ENCODE assay signal across 8 cellular contexts in genomic region chr17:68205251-68205807, GRCh38. TPM values are rescaled to one million over a fixed set of nuclear protein-coding genes. Genes with fewer than 3 reads are reported as not detected.
DNase-seq lines count a peak whose midpoint lies in the region; ATAC-seq and TF ChIP-seq lines count a peak whose summit lies in the region.

No MANE protein-coding gene starts in this region.

- H3K27ac ChIP-seq in IMR-90 (ENCODE audit: insufficient read depth, low read length) (peak overlapping the region; percentile 91), PC-9 (no peak overlapping the region)

- TF ChIP-seq RAD21 in IMR-90 (IDR thresholded peaks at IDR 0.05; ENCODE audit: low read length): peak; percentile 46

- ATAC-seq in GM21529 (IDR thresholded peaks at IDR 0.05; ENCODE audit: unreplicated experiment) (peak; percentile 86), IMR-90 (ENCODE audit: low read depth) (peak; percentile 90)
- peak; percentile 94 for ATAC-seq in natural killer cell treated with Interleukin-12 subunit alpha and Interleukin-12 subunit beta and Interleukin-15 and Interleukin-18, amount 100 ng/mL, for 72 hours
- peak; percentile 91 for ATAC-seq in stimulated activated naive CD8-positive, alpha-beta T cell treated with anti-CD3 and anti-CD28 coated beads, Interleukin-15, Interleukin-2, amounts not matched to agents 100 U/mL and 50 U/mL, for 24 hours

- H3F3A ChIP-seq in PC-9 (ENCODE audit: insufficient read depth, low read depth): peaks cover 7% of the 10 kb centered on the region; the same call in 1 of the 2 replicates

- H2BK5ac ChIP-seq in IMR-90 (ENCODE audit: low read depth, low read length, poor library complexity, severe bottlenecking): no peak overlapping the region

- H3K27me3 ChIP-seq in IMR-90 (ENCODE audit: control insufficient read depth, insufficient read depth, low read length): peaks cover 8% of the 10 kb centered on the region
- H3K27me3 ChIP-seq in PC-9 (ENCODE audit: insufficient read depth, low read depth): no peaks in the 10 kb centered on the region

- BruUV-seq in IMR-90 (replicated peaks; lab: Mats Ljungman, UMichigan): no TSS peak
- no TSS peak for BruUV-seq in PC-9 (replicated peaks; lab: Mats Ljungman, UMichigan)

- H3K4me1 ChIP-seq in IMR-90 (ENCODE audit: control insufficient read depth, insufficient read depth, low read length) (no peaks in the 10 kb centered on the region), PC-9 (replicated peaks; ENCODE audit: insufficient read depth) (peaks cover 14% of the 10 kb centered on the region; the same call in 1 of the 2 replicates)

- peak overlapping the region; percentile 15; the same call in 1 of the 2 replicates for H3K18ac ChIP-seq in IMR-90 (ENCODE audit: low read depth, low read length)

- H3K36me3 ChIP-seq in IMR-90 (ENCODE audit: control insufficient read depth, insufficient read depth, low read length): peaks cover 2% of the 10 kb centered on the region; the same call in 1 of the 2 replicates
- no peaks in the 10 kb centered on the region for H3K36me3 ChIP-seq in PC-9 (ENCODE audit: low read depth)

- no peak overlapping the region; the same call in 2 of the 3 replicates for H2BK15ac ChIP-seq in IMR-90 (ENCODE audit: low read depth, low read length)

- H3K23ac ChIP-seq in IMR-90 (ENCODE audit: low read depth, low read length): no peak overlapping the region

- H3K14ac ChIP-seq in IMR-90 (replicated peaks; ENCODE audit: low read depth, low read length): no peak overlapping the region

- no peak overlapping the region for H3K56ac ChIP-seq in IMR-90 (ENCODE audit: extremely low read depth, insufficient read depth, low read length)

- H3K9me1 ChIP-seq in IMR-90 (ENCODE audit: insufficient read depth, low read length): no peaks in the 10 kb centered on the region

- TF ChIP-seq CTCF in IMR-90 (conservative IDR thresholded peaks at IDR 0.05; ENCODE audit: low read depth, low read length) (peak; percentile 88), PC-9 (conservative IDR thresholded peaks at IDR 0.05) (peak; percentile 71), fibroblast of mammary gland (conservative IDR thresholded peaks at IDR 0.05; ENCODE audit: control insufficient read depth, insufficient read depth, low read depth, low read length) (peak; percentile 47)

- H3K79me1 ChIP-seq in IMR-90 (ENCODE audit: low read depth in 1 of 2, low read length in 2 of 2): peaks cover 3 to 11% of the 10 kb centered on the region in 2 experiments

- peak overlapping the region; percentile 93 for H3K9ac ChIP-seq in IMR-90 (ENCODE audit: low read depth, low read length)

- H2BK120ac ChIP-seq in IMR-90 (ENCODE audit: low read depth, low read length): no peak overlapping the region

- DNase-seq in DMS79 (lab: John Stamatoyannopoulos, UW) (peak; percentile 20), IMR-90 (peak; percentile 82), PC-9 (peak; percentile 65 to 85), activated T-helper 1 cell treated with Interleukin-2 at 50 U/mL for 16 hours (ENCODE audit: low read depth) (peak; percentile 87), fibroblast of mammary gland (ENCODE audit: low read depth) (peak; percentile 80)
- DNase-seq in natural killer cell treated with Interleukin-12 subunit alpha and Interleukin-12 subunit beta and Interleukin-15 and Interleukin-18, amount 100 ng/mL, for 72 hours (ENCODE audit: low spot score): peak; percentile 94
- DNase-seq in stimulated activated naive CD8-positive, alpha-beta T cell treated with anti-CD3 and anti-CD28 coated beads, Interleukin-15, Interleukin-2, amounts not matched to agents 100 U/mL and 50 U/mL, for 24 hours: peak; percentile 97

- peak overlapping the region; percentile 63; the same call in 1 of the 2 replicates for H4K91ac ChIP-seq in IMR-90 (ENCODE audit: insufficient read depth, low read depth, low read length)

- H3K4me3 ChIP-seq in IMR-90 (ENCODE audit: insufficient read depth, low read depth, low read length): peak overlapping the region; percentile 99
- peak overlapping the region; percentile 74 for H3K4me3 ChIP-seq in PC-9
- peak overlapping the region; percentile 73 for H3K4me3 ChIP-seq in fibroblast of mammary gland (ENCODE audit: control insufficient read depth, low read depth, low read length)

- H3K4me2 ChIP-seq in IMR-90 (ENCODE audit: low read depth, low read length) (peak overlapping the region; percentile 48; the same call in 1 of the 2 replicates), PC-9 (peak overlapping the region; percentile 79)

- POLR2A ChIA-PET in IMR-90 (lab: Charles Lee; ENCODE audit: unreplicated experiment): no interaction called here
- POLR2A ChIA-PET in PC-9 (lab: Charles Lee; ENCODE audit: unreplicated experiment): no interaction called here

- peaks cover 24 to 25% of the 10 kb centered on the region in 2 donors for H3K4me1 Mint-ChIP-seq in natural killer cell treated with Interleukin-12 subunit alpha and Interleukin-12 subunit beta and Interleukin-15 and Interleukin-18, amount 100 ng/mL, for 72 hours (ENCODE audit: low read depth in 2 of 2)

- intact Hi-C loops in IMR-90 (cut with micrococcal nuclease): loop anchor here (10.0 kb wide), 1 partner anchor 211 kb away; the partner anchor contains the start of gene C17orf58
- intact Hi-C loops in PC-9 (cut with micrococcal nuclease; ENCODE audit: unreplicated experiment): loop anchor here (1.0 to 10.0 kb wide), 2 partner anchors 194 to 211 kb away; partner anchors contain the start of gene C17orf58

- 0% methylated on average over 34 of the region's 71 CpGs; no CpG with 5 or more reads in 1 of the 2 experiments for WGBS in IMR-90 (ENCODE audit: extremely low coverage in 2 of 2, insufficient read length in 1 of 2), 2 experiments

- no peak overlapping the region for H4K5ac ChIP-seq in IMR-90 (ENCODE audit: low read depth, low read length)

- H3K9me2 ChIP-seq in PC-9 (ENCODE audit: insufficient read depth): no peaks in the 10 kb centered on the region

- TF ChIP-seq POLR2A in IMR-90 (IDR thresholded peaks at IDR 0.05; ENCODE audit: low read depth, low read length): no peak

- H4K20me1 ChIP-seq in IMR-90 (ENCODE audit: insufficient read depth, low read length) (no peaks in the 10 kb centered on the region), PC-9 (ENCODE audit: insufficient read depth) (no peaks in the 10 kb centered on the region)

- no peaks in the 10 kb centered on the region for H3K79me2 ChIP-seq in PC-9 (ENCODE audit: low read depth)

- H2AFZ ChIP-seq in IMR-90 (replicated peaks; ENCODE audit: low read length, poor library complexity) (peak overlapping the region; percentile 99), PC-9 (peak overlapping the region; percentile 89)

- H2AK9ac ChIP-seq in IMR-90 (replicated peaks; ENCODE audit: low read depth, low read length, poor library complexity): peak overlapping the region; percentile 44

- H2BK20ac ChIP-seq in IMR-90 (ENCODE audit: low read depth, low read length): no peak overlapping the region

- peaks cover 0 to under 1% of the 10 kb centered on the region in 2 donors for H3K27me3 Mint-ChIP-seq in natural killer cell treated with Interleukin-12 subunit alpha and Interleukin-12 subunit beta and Interleukin-15 and Interleukin-18, amount 100 ng/mL, for 72 hours

- H3K9me3 Mint-ChIP-seq in natural killer cell treated with Interleukin-12 subunit alpha and Interleukin-12 subunit beta and Interleukin-15 and Interleukin-18, amount 100 ng/mL, for 72 hours: no peaks in the 10 kb centered on the region

- H3K4me3 Mint-ChIP-seq in natural killer cell treated with Interleukin-12 subunit alpha and Interleukin-12 subunit beta and Interleukin-15 and Interleukin-18, amount 100 ng/mL, for 72 hours: peak overlapping the region; percentile 91

- peak overlapping the region; percentile 60 to 91 for H3K27ac Mint-ChIP-seq in natural killer cell treated with Interleukin-12 subunit alpha and Interleukin-12 subunit beta and Interleukin-15 and Interleukin-18, amount 100 ng/mL, for 72 hours

- CTCF ChIA-PET in IMR-90 (lab: Yijun Ruan, JAX): interaction anchor here (0.6 to 0.7 kb wide), 3 partner anchors 16 to 260 kb away, joined by 3 to 4 read pairs (median 3); no protein-coding TSS in a partner anchor
- CTCF ChIA-PET in PC-9 (lab: Charles Lee): interaction anchor here (0.5 to 1.0 kb wide), 4 partner anchors 21 to 231 kb away, joined by 3 to 10 read pairs (median 4); no protein-coding TSS in a partner anchor

- H3K9me3 ChIP-seq in IMR-90 (ENCODE audit: control insufficient read depth, insufficient read depth, low read length) (no peaks in the 10 kb centered on the region), PC-9 (ENCODE audit: insufficient read depth, low read depth) (no peaks in the 10 kb centered on the region)

- in situ Hi-C loops in IMR-90 (cut with MboI; ENCODE audit: low sequenced_read_pairs): no loop called here

- no peak overlapping the region for H2AK5ac ChIP-seq in IMR-90 (ENCODE audit: low read depth, low read length)

- peak overlapping the region in 1 of 2 experiments; percentile 90; a peak in 2 of 4 replicates for H4K8ac ChIP-seq in IMR-90 (ENCODE audit: low read depth in 2 of 2, low read length in 2 of 2)

- H3K4ac ChIP-seq in IMR-90 (ENCODE audit: low read depth, low read length): peak overlapping the region; percentile 85

- dilution Hi-C loops in IMR-90 (cut with HindIII; ENCODE audit: low sequenced_read_pairs, unreplicated experiment): no loop called here

- peaks cover 4% of the 10 kb centered on the region for H3K36me3 Mint-ChIP-seq in natural killer cell treated with Interleukin-12 subunit alpha and Interleukin-12 subunit beta and Interleukin-15 and Interleukin-18, amount 100 ng/mL, for 72 hours

TF ChIP-seq in IMR-90, 13 proteins besides CTCF, POLR2A, EP300 and RAD21 (continues in another document):
- TF ChIP-seq MAFK (IDR thresholded peaks at IDR 0.05; ENCODE audit: low read depth, low read length): no peak
- peak; percentile 94 for TF ChIP-seq BHLHE40 (IDR thresholded peaks at IDR 0.05; ENCODE audit: low read depth, low read length)
- peak; percentile 92 for TF ChIP-seq MAZ (IDR thresholded peaks at IDR 0.05; ENCODE audit: borderline replicate concordance, low read depth, low read length)
- TF ChIP-seq, protein P1, sequence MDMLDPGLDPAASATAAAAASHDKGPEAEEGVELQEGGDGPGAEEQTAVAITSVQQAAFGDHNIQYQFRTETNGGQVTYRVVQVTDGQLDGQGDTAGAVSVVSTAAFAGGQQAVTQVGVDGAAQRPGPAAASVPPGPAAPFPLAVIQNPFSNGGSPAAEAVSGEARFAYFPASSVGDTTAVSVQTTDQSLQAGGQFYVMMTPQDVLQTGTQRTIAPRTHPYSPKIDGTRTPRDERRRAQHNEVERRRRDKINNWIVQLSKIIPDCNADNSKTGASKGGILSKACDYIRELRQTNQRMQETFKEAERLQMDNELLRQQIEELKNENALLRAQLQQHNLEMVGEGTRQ (IDR thresholded peaks at IDR 0.05; ENCODE audit: low read depth, low read length): peak; percentile 88
- no peak for TF ChIP-seq RFX5 (IDR thresholded peaks at IDR 0.05; ENCODE audit: low read depth, low read length)
- no peak for TF ChIP-seq MXI1 (IDR thresholded peaks at IDR 0.05; ENCODE audit: borderline replicate concordance, low read depth, low read length)

RNA-seq across cellular contexts. Expression of gene AMZ2, which starts 42.5 kb away (rescaled TPM):
- 90.2 and 100.0 TPM in 2 replicates for total RNA-seq in IMR-90 (2012; rRNA removed)
- polyA plus RNA-seq in IMR-90 (2012; rRNA removed): 64.6 and 65.4 TPM in 2 replicates
- 27.6 and 52.7 TPM in 2 replicates for polyA plus RNA-seq in IMR-90 (2012; cell fraction: cytosol; rRNA removed)
- polyA plus RNA-seq in IMR-90 (2012; cell fraction: nucleus; rRNA removed; ENCODE audit: low replicate concordance): 24.3 and 90.0 TPM in 2 replicates
- total RNA-seq in PC-9 (2021): 60.8 and 88.3 TPM in 2 replicates
- 10 to 100 TPM; 47.1 to 62.2 TPM for total RNA-seq in natural killer cell treated with Interleukin-12 subunit alpha and Interleukin-12 subunit beta and Interleukin-15 and Interleukin-18, amount 100 ng/mL, for 72 hours

Comparison
In these comparisons a context has a peak if more than half of its experiments do, and no peak if none do; other contexts are left out.
1. DNase-seq: peak in every context shown above with its lines; median percentile 97 in stimulated activated naive CD8-positive, alpha-beta T cell treated with anti-CD3 and anti-CD28 coated beads, Interleukin-15, Interleukin-2, amounts not matched to agents 100 U/mL and 50 U/mL, for 24 hours; 94 in natural killer cell treated with Interleukin-12 subunit alpha and Interleukin-12 subunit beta and Interleukin-15 and Interleukin-18, amount 100 ng/mL, for 72 hours; 87 in activated T-helper 1 cell treated with Interleukin-2 at 50 U/mL for 16 hours; 82 in IMR-90; 80 in fibroblast of mammary gland; 75 in PC-9; 20 in DMS79.